Comparison of ENCODE assay signal across 2 cellular contexts in the genomic region with DNA sequence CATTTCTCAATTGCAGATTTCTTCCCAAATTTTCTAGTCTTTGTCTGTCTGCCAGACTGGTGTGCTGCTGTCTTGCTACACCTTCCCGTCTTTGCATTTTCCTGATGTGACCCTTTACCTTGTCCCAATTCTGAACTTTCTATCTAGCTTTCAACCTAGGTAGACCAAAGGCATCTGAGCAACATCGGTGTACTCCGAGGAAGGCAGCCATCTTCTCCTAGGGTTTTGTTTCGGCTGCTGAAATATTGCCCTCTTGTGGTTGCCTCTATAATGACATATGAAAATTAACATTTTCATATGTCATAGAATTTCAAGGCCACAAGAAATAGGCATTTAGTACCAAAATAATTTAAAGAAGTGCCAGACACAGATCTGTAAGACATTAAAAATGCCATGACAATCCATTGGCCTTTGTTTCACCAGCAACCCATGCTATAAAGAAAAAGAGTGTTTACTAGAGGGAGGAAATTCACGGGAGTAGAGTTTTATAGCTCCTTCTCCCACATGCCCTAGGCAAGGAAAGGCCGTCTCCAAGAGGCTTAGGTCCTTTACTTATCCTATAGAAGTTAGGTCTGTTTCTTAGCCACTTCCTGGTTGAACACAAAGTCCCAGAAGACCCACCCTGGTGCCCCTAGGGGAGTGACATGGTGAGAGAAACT.
A peak's percentile ranks its signal among the peaks of the same experiment; 100 is the strongest.
TF ChIP-seq lines count a peak whose summit lies in the region.

No MANE protein-coding gene starts in this region.

TF ChIP-seq in IMR-90, 13 proteins besides CTCF, POLR2A, EP300 and RAD21:
- peak; percentile 58 for TF ChIP-seq SMC3 (IDR thresholded peaks at IDR 0.05; ENCODE audit: low read depth, low read length)
- TF ChIP-seq FOS (IDR thresholded peaks at IDR 0.05; ENCODE audit: low read depth, low read length) = no peak
- no peak for TF ChIP-seq MAZ (IDR thresholded peaks at IDR 0.05; ENCODE audit: borderline replicate concordance, low read depth, low read length)

TF ChIP-seq in SK-N-SH, 30 proteins besides CTCF, POLR2A, EP300 and RAD21:
- TF ChIP-seq, protein P1, sequence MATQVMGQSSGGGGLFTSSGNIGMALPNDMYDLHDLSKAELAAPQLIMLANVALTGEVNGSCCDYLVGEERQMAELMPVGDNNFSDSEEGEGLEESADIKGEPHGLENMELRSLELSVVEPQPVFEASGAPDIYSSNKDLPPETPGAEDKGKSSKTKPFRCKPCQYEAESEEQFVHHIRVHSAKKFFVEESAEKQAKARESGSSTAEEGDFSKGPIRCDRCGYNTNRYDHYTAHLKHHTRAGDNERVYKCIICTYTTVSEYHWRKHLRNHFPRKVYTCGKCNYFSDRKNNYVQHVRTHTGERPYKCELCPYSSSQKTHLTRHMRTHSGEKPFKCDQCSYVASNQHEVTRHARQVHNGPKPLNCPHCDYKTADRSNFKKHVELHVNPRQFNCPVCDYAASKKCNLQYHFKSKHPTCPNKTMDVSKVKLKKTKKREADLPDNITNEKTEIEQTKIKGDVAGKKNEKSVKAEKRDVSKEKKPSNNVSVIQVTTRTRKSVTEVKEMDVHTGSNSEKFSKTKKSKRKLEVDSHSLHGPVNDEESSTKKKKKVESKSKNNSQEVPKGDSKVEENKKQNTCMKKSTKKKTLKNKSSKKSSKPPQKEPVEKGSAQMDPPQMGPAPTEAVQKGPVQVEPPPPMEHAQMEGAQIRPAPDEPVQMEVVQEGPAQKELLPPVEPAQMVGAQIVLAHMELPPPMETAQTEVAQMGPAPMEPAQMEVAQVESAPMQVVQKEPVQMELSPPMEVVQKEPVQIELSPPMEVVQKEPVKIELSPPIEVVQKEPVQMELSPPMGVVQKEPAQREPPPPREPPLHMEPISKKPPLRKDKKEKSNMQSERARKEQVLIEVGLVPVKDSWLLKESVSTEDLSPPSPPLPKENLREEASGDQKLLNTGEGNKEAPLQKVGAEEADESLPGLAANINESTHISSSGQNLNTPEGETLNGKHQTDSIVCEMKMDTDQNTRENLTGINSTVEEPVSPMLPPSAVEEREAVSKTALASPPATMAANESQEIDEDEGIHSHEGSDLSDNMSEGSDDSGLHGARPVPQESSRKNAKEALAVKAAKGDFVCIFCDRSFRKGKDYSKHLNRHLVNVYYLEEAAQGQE (IDR thresholded peaks at IDR 0.05; ENCODE audit: low read depth, low read length) = no peak
- TF ChIP-seq YY1 (IDR thresholded peaks at IDR 0.05; ENCODE audit: low read depth) (peak; percentile 89), SMC3 (IDR thresholded peaks at IDR 0.05; ENCODE audit: low read depth, low read length) (peak; percentile 65)
